1 cellular context compared by ENCODE assay signal in genomic region chr19:50376166-50377050, GRCh38.
TF ChIP-seq lines count a peak whose summit lies in the region.

Gene NR1H2 (plus strand): TSS chr19:50376457. CDS start chr19:50377606, 1,149 bp downstream.

TF ChIP-seq in HepG2, 621 proteins besides CTCF, POLR2A, EP300 and RAD21 (continued from another document and continues in another):
- TF ChIP-seq ELK4 (CRISPR knock-in tag; IDR thresholded peaks at IDR 0.05; ENCODE audit: borderline replicate concordance) (peak; percentile 81; the same call in 1 of the 2 replicates), TRAFD1 (CRISPR knock-in tag; IDR thresholded peaks at IDR 0.05; ENCODE audit: borderline replicate concordance) (peak; percentile 68; the same call in 1 of the 2 replicates), ZNF646 (CRISPR knock-in tag; IDR thresholded peaks at IDR 0.05) (no peak), NFYB (CRISPR knock-in tag; IDR thresholded peaks at IDR 0.05) (peak; percentile 43; the same call in 1 of the 2 replicates), SMARCC2 (IDR thresholded peaks at IDR 0.05) (no peak), ZNF740 (CRISPR knock-in tag; IDR thresholded peaks at IDR 0.05) (no peak), ERF (CRISPR knock-in tag; IDR thresholded peaks at IDR 0.05) (peak; percentile 94), IKZF4 (CRISPR knock-in tag; IDR thresholded peaks at IDR 0.05; ENCODE audit: borderline replicate concordance, low read depth, not compliant biosample characterization) (no peak), POGK (CRISPR knock-in tag; conservative IDR thresholded peaks at IDR 0.05) (peak; percentile 58; the same call in 1 of the 2 replicates), KMT2A (CRISPR knock-in tag; IDR thresholded peaks at IDR 0.05) (peak; percentile 49; the same call in 1 of the 2 replicates), PLSCR1 (CRISPR knock-in tag; IDR thresholded peaks at IDR 0.05; ENCODE audit: borderline replicate concordance) (no peak), FOXK1 (CRISPR knock-in tag; IDR thresholded peaks at IDR 0.05; ENCODE audit: borderline replicate concordance, low read depth) (peak; percentile 91), MAX (IDR thresholded peaks at IDR 0.05) (peak; percentile 71), ZNF850 (CRISPR knock-in tag; conservative IDR thresholded peaks at IDR 0.05) (no peak), GATAD1 (CRISPR knock-in tag; IDR thresholded peaks at IDR 0.05) (peak; percentile 97), ZNF883 (CRISPR knock-in tag; IDR thresholded peaks at IDR 0.05; ENCODE audit: not compliant biosample characterization) (peak; percentile 52), ATF7 (IDR thresholded peaks at IDR 0.05) (no peak), ATF7 (CRISPR knock-in tag; IDR thresholded peaks at IDR 0.05) (peak; percentile 73), ETS1 (CRISPR knock-in tag; IDR thresholded peaks at IDR 0.05) (no peak), ZKSCAN8 (CRISPR knock-in tag; IDR thresholded peaks at IDR 0.05; ENCODE audit: borderline replicate concordance) (peak; percentile 66; the same call in 1 of the 2 replicates), ZNF331 (CRISPR knock-in tag; IDR thresholded peaks at IDR 0.05) (peak; percentile 75), KLF9 (CRISPR knock-in tag; IDR thresholded peaks at IDR 0.05; ENCODE audit: low read depth) (0 out of 2 replicates have a peak, but pooled peaks have one; percentile 42), ZNF619 (CRISPR knock-in tag; IDR thresholded peaks at IDR 0.05) (no peak; the same call in 1 of the 2 replicates), HIVEP1 (CRISPR knock-in tag; IDR thresholded peaks at IDR 0.05) (peak; percentile 92), RFX3 (CRISPR knock-in tag; IDR thresholded peaks at IDR 0.05) (0 out of 2 replicates have a peak, but pooled peaks have one; percentile 35), MIER3 (CRISPR knock-in tag; IDR thresholded peaks at IDR 0.05; ENCODE audit: borderline replicate concordance) (peak; percentile 88), ATF2 (CRISPR knock-in tag; IDR thresholded peaks at IDR 0.05) (peak; percentile 81), PTBP1 (IDR thresholded peaks at IDR 0.05; ENCODE audit: low read depth, low read length, poor library complexity, severe bottlenecking) (peak; percentile 66), MXI1 (IDR thresholded peaks at IDR 0.05; ENCODE audit: borderline replicate concordance, low read depth, low read length) (0 out of 3 replicates have a peak, but pooled peaks have one; percentile 47), ZBTB8A (CRISPR knock-in tag; IDR thresholded peaks at IDR 0.05; ENCODE audit: borderline replicate concordance, low read depth) (no peak), SOX5 (CRISPR knock-in tag; IDR thresholded peaks at IDR 0.05; ENCODE audit: borderline replicate concordance) (peak; percentile 36; the same call in 1 of the 2 replicates), JDP2 (CRISPR knock-in tag; IDR thresholded peaks at IDR 0.05; ENCODE audit: borderline replicate concordance) (no peak), RFX1 (IDR thresholded peaks at IDR 0.05) (peak; percentile 52; the same call in 1 of the 2 replicates), PAXIP1 (CRISPR knock-in tag; conservative IDR thresholded peaks at IDR 0.05) (peak; percentile 52), FOXO1 (CRISPR knock-in tag; IDR thresholded peaks at IDR 0.05) (no peak), PHF20 (CRISPR knock-in tag; IDR thresholded peaks at IDR 0.05) (peak; percentile 98)
